ENCODE assay signal across 9 cellular contexts in genomic region chr2:207133493-207133861, GRCh38. TPM values are rescaled to one million over a fixed set of nuclear protein-coding genes. Genes with fewer than 3 reads are reported as not detected.
DNase-seq lines count a peak whose midpoint lies in the region; ATAC-seq, FAIRE-seq and TF ChIP-seq lines count a peak whose summit lies in the region.
"Had no signal": no experiment of that assay in that cellular context is flagged by ENCODE, and none has a peak within 500 bp of the region (broad histone marks: within the 10 kb centered on the region; RNA-seq: fewer than 3 reads in every experiment).

No MANE protein-coding gene starts in this region.

- H3K27ac Mint-ChIP-seq in astrocyte (ENCODE audit: unreplicated experiment): peak overlapping the region; percentile 85

- H3K27ac ChIP-seq in astrocyte (ENCODE audit: low read depth, low read length) (peak overlapping the region; percentile 67), mesodermal cell (ENCODE audit: low read depth, low read length, severe bottlenecking) (peak overlapping the region; percentile 89), upper lobe of left lung (peak overlapping the region; percentile 38 to 78 (median 67)), body of pancreas (peak overlapping the region in 1 of 4 donors; percentile 5)
- H3K27ac ChIP-seq: pancreas had no signal

- H3K4me1 Mint-ChIP-seq in astrocyte (ENCODE audit: low read depth, unreplicated experiment): peaks cover 92% of the 10 kb centered on the region

- H3K9me3 ChIP-seq in astrocyte (ENCODE audit: insufficient read depth, low read depth, low read length) (no peaks in the 10 kb centered on the region), mesodermal cell (ENCODE audit: control insufficient read depth, low read length) (no peaks in the 10 kb centered on the region), upper lobe of left lung (no peaks in the 10 kb centered on the region), body of pancreas (no peaks in the 10 kb centered on the region)
- H3K9me3 ChIP-seq: pancreas had no signal

- intact Hi-C loops in body of pancreas (cut with DNase I): no loop called here

- DNase-seq in NCI-H510A treated with DMSO at 0.1 percent for 48 hours (lab: John Stamatoyannopoulos, UW): peak; percentile 31
- DNase-seq in NCI-H510A (lab: John Stamatoyannopoulos, UW): no peak
- DNase-seq in astrocyte (ENCODE audit: low read depth): no peak
- no peak for DNase-seq in upper lobe of left lung
- DNase-seq in body of pancreas: no peak
- no peak for DNase-seq in GM10248 (ENCODE audit: extremely low spot score)

- no peaks in the 10 kb centered on the region for H3K27me3 Mint-ChIP-seq in astrocyte (ENCODE audit: low read depth, unreplicated experiment)

- H3K4me1 ChIP-seq in astrocyte (ENCODE audit: insufficient read depth, low read length) (peaks cover 59% of the 10 kb centered on the region), mesodermal cell (ENCODE audit: control insufficient read depth, insufficient read depth, low read length, poor library complexity, severe bottlenecking) (peaks cover 61% of the 10 kb centered on the region), upper lobe of left lung (peaks cover 76 to 85% (median 80%) of the 10 kb centered on the region in 4 donors), body of pancreas (peaks cover 19% of the 10 kb centered on the region)
- H3K4me1 ChIP-seq: pancreas had no signal

- WGBS in mesodermal cell (ENCODE audit: insufficient coverage in 2 of 2), 2 experiments: 54% methylated on average over 4 of the region's 5 CpGs; no CpG with 5 or more reads in 1 of the 2 experiments
- 59 to 70% methylated on average over 5 of the region's 5 CpGs for WGBS in upper lobe of left lung, 2 donors
- WGBS in body of pancreas, 2 donors: 81 to 85% methylated on average over 5 of the region's 5 CpGs

- H3K36me3 Mint-ChIP-seq in astrocyte (ENCODE audit: low read depth, unreplicated experiment): peaks cover 21% of the 10 kb centered on the region

- peak overlapping the region; percentile 79 for H3K4me2 ChIP-seq in astrocyte (ENCODE audit: low read length)

- FAIRE-seq in astrocyte (lab: Jason Lieb, UNC): no peak
- FAIRE-seq: pancreas had no signal

- peak overlapping the region; percentile 54 for H3K9ac ChIP-seq in astrocyte (ENCODE audit: low read length)

- H3K27me3 ChIP-seq in astrocyte (ENCODE audit: insufficient read depth, low read length): no peaks in the 10 kb centered on the region
- no peaks in the 10 kb centered on the region for H3K27me3 ChIP-seq in upper lobe of left lung
- H3K27me3 ChIP-seq in body of pancreas: no peaks in the 10 kb centered on the region
- H3K27me3 ChIP-seq: pancreas had no signal

- CTCF ChIA-PET in GM10248 (lab: Yijun Ruan, JAX): no interaction called here

- peaks cover 100% of the 10 kb centered on the region for H3K79me2 ChIP-seq in astrocyte (ENCODE audit: insufficient read depth, low read length)

- TF ChIP-seq EP300 in upper lobe of left lung (IDR thresholded peaks at IDR 0.05): no peak

- ATAC-seq in upper lobe of left lung (ENCODE audit: low FRiP score in 2 of 2) (peak in 1 of 2 donors; percentile 1), HG03097 (IDR thresholded peaks at IDR 0.05; ENCODE audit: low FRiP score, unreplicated experiment) (no peak), body of pancreas (no peak)

- peak overlapping the region; percentile 62 for H3K4me3 Mint-ChIP-seq in astrocyte (ENCODE audit: unreplicated experiment)

- H4K20me1 ChIP-seq in astrocyte (ENCODE audit: insufficient read depth, low read length): peaks cover 99% of the 10 kb centered on the region

- no peak overlapping the region for H2AFZ ChIP-seq in astrocyte (ENCODE audit: low read depth, low read length)

- POLR2A ChIA-PET in GM10248 (lab: Yijun Ruan, JAX): no interaction called here

- H3K4me3 ChIP-seq in astrocyte (ENCODE audit: insufficient read depth, low read depth, low read length) (peak overlapping the region; percentile 8), mesodermal cell (ENCODE audit: extremely low read depth, insufficient read depth, low read length, poor library complexity, severe bottlenecking) (no peak overlapping the region), upper lobe of left lung (no peak overlapping the region), body of pancreas (no peak overlapping the region)
- H3K4me3 ChIP-seq: pancreas had no signal

- no peaks in the 10 kb centered on the region for H3K9me3 Mint-ChIP-seq in astrocyte (ENCODE audit: unreplicated experiment)

- TF ChIP-seq CTCF in astrocyte (IDR thresholded peaks at IDR 0.05; ENCODE audit: insufficient read depth, low read depth, low read length): no peak
- no peak for TF ChIP-seq CTCF in upper lobe of left lung (IDR thresholded peaks at IDR 0.05)
- no peak for TF ChIP-seq CTCF in body of pancreas (IDR thresholded peaks at IDR 0.05)
- TF ChIP-seq CTCF in GM10248 (IDR thresholded peaks at IDR 0.05; ENCODE audit: control extremely low read depth, extremely low read depth, low read depth, missing control alignments): no peak

- no peak for TF ChIP-seq POLR2A in upper lobe of left lung (IDR thresholded peaks at IDR 0.05)
- TF ChIP-seq POLR2A in body of pancreas (IDR thresholded peaks at IDR 0.05): no peak

- H3K36me3 ChIP-seq in astrocyte (ENCODE audit: insufficient read depth, low read length) (peaks cover 7% of the 10 kb centered on the region), mesodermal cell (ENCODE audit: control insufficient read depth, insufficient read depth, low read length) (peaks cover 73% of the 10 kb centered on the region), upper lobe of left lung (no peaks in the 10 kb centered on the region), body of pancreas (replicated peaks in 1 of 2; ENCODE audit: insufficient read depth in 1 of 2, low read depth in 2 of 2) (no peaks in the 10 kb centered on the region)
- H3K36me3 ChIP-seq: pancreas had no signal

RNA-seq across cellular contexts. Expression of gene KLF7, which starts 32.3 kb away (rescaled TPM):
- total RNA-seq in astrocyte (76.5 and 81.2 TPM in 2 replicates), upper lobe of left lung (10 to 100 TPM; 15.4 to 50.5 (median 22.4) TPM), body of pancreas (1 to 10 TPM; 4.6 to 9.3 TPM)
- 24.0 TPM for polyA plus RNA-seq in mesodermal cell (2013, experiment 1 of 2)
- 20.3 TPM for polyA plus RNA-seq in mesodermal cell (2013, experiment 2 of 2)
